15 cellular contexts compared by ENCODE assay signal in the genomic region with DNA sequence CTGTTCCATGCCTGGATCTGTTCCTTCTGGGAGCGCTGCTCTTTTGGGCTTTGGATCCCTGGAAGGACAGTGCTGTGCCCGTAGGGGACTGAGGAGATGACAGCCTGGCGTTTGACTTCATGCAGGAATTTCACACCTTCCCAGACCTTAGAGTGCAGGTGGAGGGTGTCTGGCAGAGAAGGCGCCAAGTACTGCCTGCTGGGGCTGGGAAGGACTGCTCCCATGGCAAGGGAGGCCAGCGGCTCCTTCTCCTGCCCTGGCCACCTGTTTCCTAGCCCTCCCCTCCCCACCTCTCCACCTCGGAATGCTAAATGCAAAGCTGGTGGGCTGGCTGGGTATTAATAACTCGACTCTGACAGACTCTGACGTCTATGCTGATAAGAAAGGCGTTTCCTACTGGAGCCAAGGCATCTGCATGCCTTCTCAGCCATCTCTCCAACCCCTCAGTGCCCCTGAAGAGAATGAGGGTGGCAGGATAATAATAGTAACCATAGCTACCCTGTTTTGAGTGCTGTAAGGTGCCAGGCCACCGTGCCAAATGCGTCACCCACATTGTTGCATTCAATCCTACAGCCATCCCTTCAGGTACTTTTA. TPM values are rescaled to one million over a fixed set of nuclear protein-coding genes. Genes with fewer than 3 reads are reported as not detected.
A peak's percentile ranks its signal among the peaks of the same experiment; 100 is the strongest.
DNase-seq lines count a peak whose midpoint lies in the region; ATAC-seq and TF ChIP-seq lines count a peak whose summit lies in the region.
"Had no signal": no experiment of that assay in that cellular context is flagged by ENCODE, and none has a peak within 500 bp of the region (broad histone marks: within the 10 kb centered on the region; RNA-seq: fewer than 3 reads in every experiment).

No MANE protein-coding gene starts in this region.

- peaks cover 3% of the 10 kb centered on the region for H3K27me3 Mint-ChIP-seq in nephron progenitor cell (ENCODE audit: low read depth, poor library complexity)
- peaks cover 47% of the 10 kb centered on the region for H3K27me3 Mint-ChIP-seq in activated CD4-positive, alpha-beta memory T cell treated with anti-CD3 and anti-CD28 coated beads, Interleukin-2, amount 10 ng/mL, durations not matched to agents 7 days and 5 days

- H3K4me3 Mint-ChIP-seq in nephron progenitor cell: peak overlapping the region; percentile 28
- no peak overlapping the region for H3K4me3 Mint-ChIP-seq in activated CD4-positive, alpha-beta memory T cell treated with anti-CD3 and anti-CD28 coated beads, Interleukin-2, amount 10 ng/mL, durations not matched to agents 7 days and 5 days
- H3K4me3 Mint-ChIP-seq: activated CD8-positive, alpha-beta T cell treated with anti-CD3 and anti-CD28 coated beads for 36 hours; T-helper 17 cell had no signal

- no peaks in the 10 kb centered on the region for H3K36me3 Mint-ChIP-seq in nephron progenitor cell (ENCODE audit: low read depth)
- no peaks in the 10 kb centered on the region for H3K36me3 Mint-ChIP-seq in activated CD4-positive, alpha-beta memory T cell treated with anti-CD3 and anti-CD28 coated beads, Interleukin-2, amount 10 ng/mL, durations not matched to agents 7 days and 5 days (ENCODE audit: low read depth)

- peak overlapping the region; percentile 82 for H3K27ac Mint-ChIP-seq in nephron progenitor cell
- no peak overlapping the region for H3K27ac Mint-ChIP-seq in activated CD4-positive, alpha-beta memory T cell treated with anti-CD3 and anti-CD28 coated beads, Interleukin-2, amount 10 ng/mL, durations not matched to agents 7 days and 5 days
- H3K27ac Mint-ChIP-seq: activated CD8-positive, alpha-beta T cell treated with anti-CD3 and anti-CD28 coated beads for 36 hours; T-helper 17 cell had no signal

- ATAC-seq in GM21737 (IDR thresholded peaks at IDR 0.05; ENCODE audit: unreplicated experiment): no peak
- ATAC-seq: activated CD8-positive, alpha-beta T cell treated with anti-CD3 and anti-CD28 coated beads for 36 hours; left lung; T-helper 17 cell had no signal

- CTCF ChIA-PET in activated CD4-positive, alpha-beta memory T cell treated with anti-CD3 and anti-CD28 coated beads, Interleukin-2, amount 10 ng/mL, durations not matched to agents 7 days and 5 days (lab: Charles Lee): no interaction called here

- peaks cover 22% of the 10 kb centered on the region for H3K9me3 Mint-ChIP-seq in nephron progenitor cell
- H3K9me3 Mint-ChIP-seq in activated CD4-positive, alpha-beta memory T cell treated with anti-CD3 and anti-CD28 coated beads, Interleukin-2, amount 10 ng/mL, durations not matched to agents 7 days and 5 days: no peaks in the 10 kb centered on the region
- H3K9me3 Mint-ChIP-seq: activated CD8-positive, alpha-beta T cell treated with anti-CD3 and anti-CD28 coated beads for 36 hours had no signal

- peaks cover 41% of the 10 kb centered on the region for H3K4me1 Mint-ChIP-seq in nephron progenitor cell
- H3K4me1 Mint-ChIP-seq in activated CD4-positive, alpha-beta memory T cell treated with anti-CD3 and anti-CD28 coated beads, Interleukin-2, amount 10 ng/mL, durations not matched to agents 7 days and 5 days: peaks cover 17% of the 10 kb centered on the region

- POLR2A ChIA-PET in activated CD4-positive, alpha-beta memory T cell treated with anti-CD3 and anti-CD28 coated beads, Interleukin-2, amount 10 ng/mL, durations not matched to agents 7 days and 5 days (lab: Charles Lee): no interaction called here

- no peak overlapping the region for H3K4me3 ChIP-seq in fibroblast of the aortic adventitia (ENCODE audit: low read depth, low read length)
- H3K4me3 ChIP-seq: left lung had no signal

- DNase-seq in COLO668 (lab: John Stamatoyannopoulos, UW; ENCODE audit: unreplicated experiment) (peak; percentile 48), M059J (ENCODE audit: low read depth) (peak; percentile 53), fibroblast of the aortic adventitia (ENCODE audit: low read depth) (peak; percentile 82), nephron progenitor cell (no peak), GDM1 (lab: John Stamatoyannopoulos, UW) (no peak), NCI-H748 treated with DMSO at 0.1 percent for 48 hours (lab: John Stamatoyannopoulos, UW) (no peak)
- DNase-seq in activated CD4-positive, alpha-beta memory T cell treated with anti-CD3 and anti-CD28 coated beads, Interleukin-2, amount 10 ng/mL, durations not matched to agents 7 days and 5 days: no peak
- DNase-seq: activated CD8-positive, alpha-beta T cell treated with anti-CD3 and anti-CD28 coated beads for 36 hours; activated naive CD4-positive, alpha-beta T cell; left lung; NCI-H1694; T-helper 17 cell had no signal

- no peak for TF ChIP-seq CTCF in fibroblast of the aortic adventitia (IDR thresholded peaks at IDR 0.05; ENCODE audit: insufficient read depth, low read length)
- no peak for TF ChIP-seq CTCF in nephron progenitor cell (IDR thresholded peaks at IDR 0.05)

RNA-seq across cellular contexts. Expression of a gene that starts 17.5 kb away (rescaled TPM):
- 9.0 and 9.3 TPM in 2 replicates for total RNA-seq in M059J (2014; rRNA removed; shearing (Covaris generic))
- total RNA-seq in fibroblast of the aortic adventitia (ENCODE audit: low replicate concordance): 5.5 and 10.1 TPM in 2 replicates
- 10 to 100 TPM; 21.3 to 22.7 TPM for total RNA-seq in activated CD4-positive, alpha-beta memory T cell treated with anti-CD3 and anti-CD28 coated beads, Interleukin-2, amount 10 ng/mL, durations not matched to agents 7 days and 5 days

RNA-seq across cellular contexts. Expression of a gene that starts 26.7 kb away (rescaled TPM):
- total RNA-seq in M059J (2014; rRNA removed; shearing (Covaris generic)): 0.07 TPM in 1 of 2 replicates, not detected in the other
- total RNA-seq in fibroblast of the aortic adventitia (ENCODE audit: low replicate concordance): 0.09 and 1.5 TPM in 2 replicates
- total RNA-seq in activated CD4-positive, alpha-beta memory T cell treated with anti-CD3 and anti-CD28 coated beads, Interleukin-2, amount 10 ng/mL, durations not matched to agents 7 days and 5 days: under 1 TPM; 0.25 to 0.33 TPM
- total RNA-seq: fibroblast of villous mesenchyme, PC-3, T-helper 17 cell had no signal

RNA-seq across cellular contexts. Expression of a gene that starts 48.3 kb away (rescaled TPM):
- total RNA-seq in M059J (2014; rRNA removed; shearing (Covaris generic)): 0.52 and 1.8 TPM in 2 replicates
- not detected in 2 replicates for total RNA-seq in fibroblast of the aortic adventitia (ENCODE audit: low replicate concordance)
- not detected for total RNA-seq in activated CD4-positive, alpha-beta memory T cell treated with anti-CD3 and anti-CD28 coated beads, Interleukin-2, amount 10 ng/mL, durations not matched to agents 7 days and 5 days
- total RNA-seq: activated CD8-positive, alpha-beta T cell treated with anti-CD3 and anti-CD28 coated beads for 36 hours; fibroblast of villous mesenchyme; T-helper 17 cell had no signal

Comparison
In these comparisons a context has a peak if more than half of its experiments do, and no peak if none do; other contexts are left out.
1. DNase-seq: peak in COLO668 (single experiment), M059J (single experiment) and fibroblast of the aortic adventitia (single experiment); none in nephron progenitor cell (single experiment), activated CD4-positive, alpha-beta memory T cell treated with anti-CD3 and anti-CD28 coated beads, Interleukin-2, amount 10 ng/mL, durations not matched to agents 7 days and 5 days (single experiment), GDM1 (single experiment) and NCI-H748 treated with DMSO at 0.1 percent for 48 hours (single experiment).